Comparison of ENCODE assay signal across 16 cellular contexts in genomic region chr5:166712447-166712846, GRCh38.
DNase-seq lines count a peak whose midpoint lies in the region; ATAC-seq and TF ChIP-seq lines count a peak whose summit lies in the region.
"Had no signal": no experiment of that assay in that cellular context is flagged by ENCODE, and none has a peak within 500 bp of the region (broad histone marks: within the 10 kb centered on the region; RNA-seq: fewer than 3 reads in every experiment).

No MANE protein-coding gene starts in this region.

- no peaks in the 10 kb centered on the region for H3K23me2 ChIP-seq in H9 (ENCODE audit: insufficient read length, low read depth, low read length, poor library complexity, severe bottlenecking)

- peaks cover 26% of the 10 kb centered on the region for H3K4me1 ChIP-seq in cardiac muscle cell (ENCODE audit: low read depth)
- H3K4me1 ChIP-seq in H9 (ENCODE audit: insufficient read depth, low read length): peaks cover 8% of the 10 kb centered on the region; the same call in 1 of the 2 replicates
- H3K4me1 ChIP-seq in iPS-18a (ENCODE audit: control insufficient read depth, low read depth, low read length): peaks cover 26% of the 10 kb centered on the region
- H3K4me1 ChIP-seq: BLaER1 treated with 17β-estradiol and CSF1 and Interleukin-3, amounts not matched to agents 10 nM and 100 nM had no signal

- H3K4me1 Mint-ChIP-seq in H9: peaks cover 31 to 33% of the 10 kb centered on the region in 2 experiments
- H3K4me1 Mint-ChIP-seq: CD4-positive, CD25-positive, alpha-beta regulatory T cell had no signal

- no peak overlapping the region for H3K18ac ChIP-seq in H9 (ENCODE audit: insufficient read length, low read depth, low read length)

- H3K79me1 ChIP-seq in H9 (ENCODE audit: insufficient read depth, low read depth, low read length, poor library complexity, severe bottlenecking): no peaks in the 10 kb centered on the region

- no peak overlapping the region for H4K91ac ChIP-seq in H9 (ENCODE audit: insufficient read length, low read depth, low read length)

- H3K27me3 Mint-ChIP-seq in H9 (ENCODE audit: low read depth): no peaks in the 10 kb centered on the region
- H3K27me3 Mint-ChIP-seq: CD4-positive, CD25-positive, alpha-beta regulatory T cell had no signal

- H3K9ac ChIP-seq in H9 (ENCODE audit: extremely low read depth, insufficient read length, low read length) (no peak overlapping the region), iPS-18a (ENCODE audit: low read length) (peak overlapping the region; percentile 20)
- H3K9ac ChIP-seq: BLaER1 treated with 17β-estradiol and CSF1 and Interleukin-3, amounts not matched to agents 10 nM and 100 nM; KMS-11 had no signal

- no peak overlapping the region for H3K4me3 ChIP-seq in cardiac muscle cell
- H3K4me3 ChIP-seq in iPS-18a (ENCODE audit: low read length): no peak overlapping the region
- H3K4me3 ChIP-seq: BLaER1 treated with 17β-estradiol and CSF1 and Interleukin-3, amounts not matched to agents 10 nM and 100 nM; HAP-1 had no signal

- peaks cover 6 to 7% of the 10 kb centered on the region in 2 experiments; a peak in 3 of 5 replicates for H3K9me3 Mint-ChIP-seq in H9

- H2BK5ac ChIP-seq in H9 (ENCODE audit: insufficient read length, low read length): no peak overlapping the region

- DNase-seq in cardiac muscle cell (ENCODE audit: low read depth in 1 of 2, low spot score in 1 of 2): no peak
- no peak for DNase-seq in left cardiac atrium
- DNase-seq in H9: no peak
- DNase-seq in HuH-7 (ENCODE audit: low spot score): no peak
- DNase-seq: ACHN; Calu3; CD4-positive, CD25-positive, alpha-beta regulatory T cell; DMS 273 treated with DMSO at 0.1 percent for 48 hours; GOT3 had no signal

- no peak overlapping the region for H2BK12ac ChIP-seq in H9 (ENCODE audit: insufficient read length, low read depth, low read length)

- no peak overlapping the region for H2BK15ac ChIP-seq in H9 (ENCODE audit: low read depth, low read length)

- H3K79me2 ChIP-seq in H9 (ENCODE audit: insufficient read depth, low read length): no peaks in the 10 kb centered on the region

- H4K5ac ChIP-seq in H9 (ENCODE audit: insufficient read length, low read depth, low read length): no peak overlapping the region

- ATAC-seq in left cardiac atrium: no peak
- no peak for ATAC-seq in HG03039 (IDR thresholded peaks at IDR 0.05; ENCODE audit: unreplicated experiment)
- no peak for ATAC-seq in HG03095 (IDR thresholded peaks at IDR 0.05; ENCODE audit: unreplicated experiment)

- no peak overlapping the region for H3K4me3 Mint-ChIP-seq in H9
- H3K4me3 Mint-ChIP-seq: CD4-positive, CD25-positive, alpha-beta regulatory T cell had no signal

- no peak overlapping the region for H3K4me2 ChIP-seq in H9 (ENCODE audit: insufficient read depth, insufficient read length, low read length)
- H3K4me2 ChIP-seq: BLaER1 treated with 17β-estradiol and CSF1 and Interleukin-3, amounts not matched to agents 10 nM and 100 nM; KMS-11 had no signal

- no peak overlapping the region for H4K8ac ChIP-seq in H9 (replicated peaks; ENCODE audit: insufficient read length, low read depth, low read length)

- H3K27ac ChIP-seq in cardiac muscle cell (peak overlapping the region; percentile 82), H9 (ENCODE audit: insufficient read length, low read depth, low read length) (no peak overlapping the region), iPS-18a (ENCODE audit: low read length) (no peak overlapping the region)
- H3K27ac ChIP-seq: BLaER1 treated with 17β-estradiol and CSF1 and Interleukin-3, amounts not matched to agents 10 nM and 100 nM; HL-60; KMS-11 had no signal

- H3K14ac ChIP-seq in H9 (ENCODE audit: insufficient read depth, low read length): no peak overlapping the region

- peaks cover 0 to 22% (median 6%) of the 10 kb centered on the region in 3 experiments; a peak in 5 of 7 replicates for H3K36me3 Mint-ChIP-seq in H9 (ENCODE audit: insufficient read depth in 1 of 3, low read depth in 3 of 3)
- H3K36me3 Mint-ChIP-seq: CD4-positive, CD25-positive, alpha-beta regulatory T cell had no signal

- H3K36me3 ChIP-seq in cardiac muscle cell (no peaks in the 10 kb centered on the region), iPS-18a (ENCODE audit: control insufficient read depth, low read depth, low read length) (no peaks in the 10 kb centered on the region)
- H3K36me3 ChIP-seq: BLaER1 treated with 17β-estradiol and CSF1 and Interleukin-3, amounts not matched to agents 10 nM and 100 nM; HAP-1 had no signal

- no peaks in the 10 kb centered on the region for H3K9me3 ChIP-seq in cardiac muscle cell (ENCODE audit: low read depth)
- H3K9me3 ChIP-seq in H9 (ENCODE audit: control insufficient read depth, low read depth, low read length): no peaks in the 10 kb centered on the region
- no peaks in the 10 kb centered on the region for H3K9me3 ChIP-seq in iPS-18a (ENCODE audit: control insufficient read depth, low read depth, low read length)
- H3K9me3 ChIP-seq: BLaER1 treated with 17β-estradiol and CSF1 and Interleukin-3, amounts not matched to agents 10 nM and 100 nM; HAP-1 had no signal

- peak overlapping the region; percentile 2 to 89 (median 7); a peak in 3 of 7 replicates for H3K27ac Mint-ChIP-seq in H9
- H3K27ac Mint-ChIP-seq: CD4-positive, CD25-positive, alpha-beta regulatory T cell had no signal

- no peak overlapping the region for H2AFZ ChIP-seq in H9 (ENCODE audit: low read length)

- H2AK5ac ChIP-seq in H9 (ENCODE audit: insufficient read length, low read length): no peak overlapping the region

- no peak for TF ChIP-seq CTCF in cardiac muscle cell (IDR thresholded peaks at IDR 0.05; ENCODE audit: low read depth, low read length)
- no peak for TF ChIP-seq CTCF in H9 (conservative IDR thresholded peaks at IDR 0.05)

- no peak overlapping the region for H3K56ac ChIP-seq in H9 (ENCODE audit: insufficient read length, low read depth, low read length)

- no peaks in the 10 kb centered on the region for H4K20me1 ChIP-seq in H9 (ENCODE audit: control insufficient read depth, insufficient read depth, insufficient read length)
- H4K20me1 ChIP-seq: BLaER1 treated with 17β-estradiol and CSF1 and Interleukin-3, amounts not matched to agents 10 nM and 100 nM had no signal

- no peak overlapping the region for H3K4ac ChIP-seq in H9 (ENCODE audit: low read depth, low read length)

- no peak overlapping the region for H2BK120ac ChIP-seq in H9 (ENCODE audit: low read depth, low read length, poor library complexity, severe bottlenecking)

- H3K23ac ChIP-seq in H9 (ENCODE audit: insufficient read length, low read depth, low read length): no peak overlapping the region

- no peaks in the 10 kb centered on the region for H3K27me3 ChIP-seq in cardiac muscle cell
- H3K27me3 ChIP-seq in H9 (ENCODE audit: insufficient read depth, low read length): no peaks in the 10 kb centered on the region
- no peaks in the 10 kb centered on the region for H3K27me3 ChIP-seq in iPS-18a (ENCODE audit: control insufficient read depth, insufficient read depth, low read length)
- H3K27me3 ChIP-seq: BLaER1 treated with 17β-estradiol and CSF1 and Interleukin-3, amounts not matched to agents 10 nM and 100 nM had no signal

- H3T11ph ChIP-seq in H9 (ENCODE audit: low read length): no peak overlapping the region

- H2BK20ac ChIP-seq in H9 (ENCODE audit: low read depth, low read length, poor library complexity, severe bottlenecking): no peak overlapping the region

- intact Hi-C loops in left cardiac atrium (cut with DNase I): no loop called here
